33 cellular contexts compared by ENCODE assay signal in the genomic region with DNA sequence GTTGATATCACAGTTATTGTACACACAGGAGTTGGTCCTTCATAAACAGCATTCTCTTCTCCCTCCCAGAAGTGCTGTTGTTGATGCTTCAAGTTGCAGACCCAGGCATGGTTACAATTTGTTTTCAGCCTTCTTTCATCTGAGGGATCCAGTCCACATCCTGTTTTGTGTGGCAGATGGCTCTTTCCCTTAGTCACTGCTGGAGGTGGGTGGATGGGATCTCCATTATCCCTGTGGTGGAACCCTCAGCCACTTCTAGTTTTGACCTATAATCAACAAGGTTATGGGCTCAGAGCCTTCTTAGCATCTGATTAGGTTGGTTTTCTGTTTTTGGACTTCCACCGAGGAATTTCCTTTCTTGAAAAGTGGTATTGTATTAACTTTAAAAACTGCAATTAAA.
"Had no signal": no experiment of that assay in that cellular context is flagged by ENCODE, and none has a peak within 500 bp of the region (broad histone marks: within the 10 kb centered on the region; RNA-seq: fewer than 3 reads in every experiment).

No MANE protein-coding gene starts in this region.

- DNase-seq: activated B cell treated with CpG ODN at 0.5 μM for 24 hours; activated CD4-positive, alpha-beta memory T cell treated with anti-CD3 and anti-CD28 coated beads for 36 hours; activated CD4-positive, alpha-beta T cell treated with anti-CD3 and anti-CD28 coated beads for 4 hours; activated CD4-positive, alpha-beta T cell treated with anti-CD3 and anti-CD28 coated beads, Interleukin-2, amount 10 ng/mL, durations not matched to agents 24 days and 14 days; activated CD4-positive, alpha-beta T cell treated with anti-CD3 and anti-CD28 coated beads, Interleukin-2, amount 50 U/mL, for 1 hour; activated CD4-positive, alpha-beta T cell treated with anti-CD3 and anti-CD28 coated beads, Interleukin-2, amount 50 U/mL, for 4 hours; activated CD4-positive, CD25-positive, alpha-beta regulatory T cell treated with anti-CD3 and anti-CD28 coated beads, Interleukin-2, amount 50 U/mL, for 72 hours; activated CD8-positive, alpha-beta memory T cell treated with anti-CD3 and anti-CD28 coated beads, Interleukin-2, amount 50 U/mL, for 4 hours; activated CD8-positive, alpha-beta T cell treated with anti-CD3 and anti-CD28 coated beads for 36 hours; activated effector memory CD4-positive, alpha-beta T cell treated with anti-CD3 and anti-CD28 coated beads, Interleukin-2, amount 50 U/mL, for 16 hours; activated gamma-delta T cell treated with Interleukin-2 at 50 U/mL for 16 hours; activated naive CD4-positive, alpha-beta T cell; activated naive CD4-positive, alpha-beta T cell treated with anti-CD3 and anti-CD28 coated beads for 36 hours; activated naive CD4-positive, alpha-beta T cell treated with anti-CD3 and anti-CD28 coated beads, Interleukin-2, amount 50 U/mL, for 16 hours; activated naive CD8-positive, alpha-beta T cell treated with anti-CD3 and anti-CD28 coated beads for 36 hours; activated T-cell treated with anti-CD3 and anti-CD28 coated beads for 4 hours; activated T-cell treated with anti-CD3 and anti-CD28 coated beads, Interleukin-2, amount 50 U/mL, for 1 hour; activated T-cell treated with anti-CD3 and anti-CD28 coated beads, Interleukin-2, amount 50 U/mL, for 4 hours; activated T-cell treated with anti-CD3 and anti-CD28 coated beads, Interleukin-2, amount 50 U/mL, for 72 hours; adrenal gland; amniotic stem cell; aorta; body of pancreas; brain microvascular endothelial cell; central memory CD4-positive, alpha-beta T cell had no signal

- H3K36me3 Mint-ChIP-seq: activated CD4-positive, alpha-beta memory T cell treated with anti-CD3 and anti-CD28 coated beads for 36 hours; activated naive CD4-positive, alpha-beta T cell treated with anti-CD3 and anti-CD28 coated beads, Interleukin-2, amount 50 U/mL, for 72 hours; activated naive CD8-positive, alpha-beta T cell treated with anti-CD3 and anti-CD28 coated beads for 36 hours had no signal

- H3K4me3 ChIP-seq: adrenal gland, body of pancreas, breast epithelium had no signal

- ATAC-seq: activated CD8-positive, alpha-beta T cell treated with anti-CD3 and anti-CD28 coated beads for 36 hours; activated naive CD4-positive, alpha-beta T cell treated with anti-CD3 and anti-CD28 coated beads, Interleukin-2, amount 50 U/mL, for 72 hours; activated T-cell treated with anti-CD3 and anti-CD28 coated beads, Interleukin-2, amount 50 U/mL, for 4 hours; activated T-cell treated with anti-CD3 and anti-CD28 coated beads, Interleukin-2, amount 50 U/mL, for 72 hours; activated T-helper 17 cell treated with anti-CD3 and anti-CD28 coated beads, Interleukin-2, amount 50 U/mL, for 72 hours; body of pancreas had no signal

- H3K9me3 ChIP-seq: adrenal gland, body of pancreas, breast epithelium had no signal

- H3K9me3 Mint-ChIP-seq: activated B cell treated with CpG ODN at 0.5 μM for 24 hours; activated CD4-positive, alpha-beta memory T cell treated with anti-CD3 and anti-CD28 coated beads for 36 hours; activated CD4-positive, alpha-beta T cell treated with anti-CD3 and anti-CD28 coated beads, Interleukin-2, amount 10 ng/mL, durations not matched to agents 24 days and 14 days; activated CD8-positive, alpha-beta T cell treated with anti-CD3 and anti-CD28 coated beads for 36 hours; activated naive CD4-positive, alpha-beta T cell treated with anti-CD3 and anti-CD28 coated beads for 36 hours; activated naive CD8-positive, alpha-beta T cell treated with anti-CD3 and anti-CD28 coated beads for 36 hours; activated T-cell treated with anti-CD3 and anti-CD28 coated beads, Interleukin-2, amount 50 U/mL, for 4 hours; activated T-helper 1 cell treated with anti-CD3 and anti-CD28 coated beads, Interleukin-12 subunit alpha, Interleukin-12 subunit beta, Interleukin-2, Interleukin-4 antibody, amounts not matched to agents 30 ng/mL and 10 ng/mL and 1 ng/mL, durations not matched to agents 14 hours and 24 hours and 36 hours had no signal

- H3K27me3 Mint-ChIP-seq: activated CD4-positive, alpha-beta T cell treated with anti-CD3 and anti-CD28 coated beads, Interleukin-2, amount 10 ng/mL, durations not matched to agents 24 days and 14 days had no signal

- H3K36me3 ChIP-seq: adrenal gland, brain microvascular endothelial cell, breast epithelium had no signal

- H3K27ac Mint-ChIP-seq: activated B cell treated with CpG ODN at 0.5 μM for 24 hours; activated CD4-positive, alpha-beta memory T cell treated with anti-CD3 and anti-CD28 coated beads for 36 hours; activated CD4-positive, alpha-beta T cell treated with anti-CD3 and anti-CD28 coated beads, Interleukin-2, amount 10 ng/mL, durations not matched to agents 24 days and 14 days; activated CD8-positive, alpha-beta T cell treated with anti-CD3 and anti-CD28 coated beads for 36 hours; activated naive CD4-positive, alpha-beta T cell treated with anti-CD3 and anti-CD28 coated beads for 36 hours; activated naive CD4-positive, alpha-beta T cell treated with anti-CD3 and anti-CD28 coated beads, Interleukin-2, amount 50 U/mL, for 72 hours; activated naive CD8-positive, alpha-beta T cell treated with anti-CD3 and anti-CD28 coated beads for 36 hours; activated T-cell treated with anti-CD3 and anti-CD28 coated beads, Interleukin-2, amount 50 U/mL, for 72 hours; activated T-helper 1 cell treated with anti-CD3 and anti-CD28 coated beads, Interleukin-12 subunit alpha, Interleukin-12 subunit beta, Interleukin-2, Interleukin-4 antibody, amounts not matched to agents 30 ng/mL and 10 ng/mL and 1 ng/mL, durations not matched to agents 14 hours and 24 hours and 36 hours; activated T-helper 17 cell treated with anti-CD3 and anti-CD28 coated beads, Interleukin-2, amount 50 U/mL, for 72 hours had no signal

- H3K27ac ChIP-seq: adrenal gland, body of pancreas, brain microvascular endothelial cell, breast epithelium, VCaP had no signal

- FAIRE-seq: astrocyte, colon, TTC549 had no signal

- H3K4me3 Mint-ChIP-seq: activated B cell treated with CpG ODN at 0.5 μM for 24 hours; activated CD4-positive, alpha-beta memory T cell treated with anti-CD3 and anti-CD28 coated beads for 36 hours; activated CD4-positive, alpha-beta T cell treated with anti-CD3 and anti-CD28 coated beads, Interleukin-2, amount 10 ng/mL, durations not matched to agents 24 days and 14 days; activated CD8-positive, alpha-beta T cell treated with anti-CD3 and anti-CD28 coated beads for 36 hours; activated naive CD4-positive, alpha-beta T cell treated with anti-CD3 and anti-CD28 coated beads for 36 hours; activated naive CD8-positive, alpha-beta T cell treated with anti-CD3 and anti-CD28 coated beads for 36 hours; activated T-cell treated with anti-CD3 and anti-CD28 coated beads, Interleukin-2, amount 50 U/mL, for 4 hours; activated T-cell treated with anti-CD3 and anti-CD28 coated beads, Interleukin-2, amount 50 U/mL, for 72 hours; activated T-helper 1 cell treated with anti-CD3 and anti-CD28 coated beads, Interleukin-12 subunit alpha, Interleukin-12 subunit beta, Interleukin-2, Interleukin-4 antibody, amounts not matched to agents 30 ng/mL and 10 ng/mL and 1 ng/mL, durations not matched to agents 14 hours and 24 hours and 36 hours; activated T-helper 17 cell treated with anti-CD3 and anti-CD28 coated beads, Interleukin-2, amount 50 U/mL, for 72 hours had no signal

- H3K4me1 ChIP-seq: adrenal gland, body of pancreas, breast epithelium had no signal

- H3K4me1 Mint-ChIP-seq: activated B cell treated with CpG ODN at 0.5 μM for 24 hours; activated CD4-positive, alpha-beta T cell treated with anti-CD3 and anti-CD28 coated beads, Interleukin-2, amount 10 ng/mL, durations not matched to agents 24 days and 14 days; activated naive CD8-positive, alpha-beta T cell treated with anti-CD3 and anti-CD28 coated beads for 36 hours; activated T-helper 17 cell treated with anti-CD3 and anti-CD28 coated beads, Interleukin-2, amount 50 U/mL, for 72 hours had no signal

- H3K27me3 ChIP-seq: adrenal gland, body of pancreas, brain microvascular endothelial cell, breast epithelium had no signal
